ENCODE assay signal across 18 cellular contexts in genomic region chr9:6765396-6765795, GRCh38.
"Had no signal": no experiment of that assay in that cellular context is flagged by ENCODE, and none has a peak within 500 bp of the region (broad histone marks: within the 10 kb centered on the region; RNA-seq: fewer than 3 reads in every experiment).

No MANE protein-coding gene starts in this region.

- H3K4me3 ChIP-seq: hepatocyte, lung, psoas muscle, spleen, suprapubic skin had no signal

- H3K27ac Mint-ChIP-seq: activated T-helper 1 cell treated with anti-CD3 and anti-CD28 coated beads, Interleukin-12 subunit alpha, Interleukin-12 subunit beta, Interleukin-2, Interleukin-4 antibody, amounts not matched to agents 30 ng/mL and 10 ng/mL and 1 ng/mL, durations not matched to agents 14 hours and 24 hours and 36 hours; dendritic cell treated with granulocyte-macrophage colony-stimulating factor and Interleukin-4, amounts not matched to agents 40 ng/mL and 50 ng/mL, for 4 days; effector memory CD8-positive, alpha-beta T cell; nephron; stimulated activated memory B cell treated with anti-CD40 and anti-IgM and Interleukin-4, amounts not matched to agents 10 μg/mL and 1 μg/mL and 100 μg/mL, for 72 hours had no signal

- H3K27me3 ChIP-seq: hepatocyte, spleen, suprapubic skin had no signal

- H3K27me3 Mint-ChIP-seq: activated CD8-positive, alpha-beta T cell treated with anti-CD3 and anti-CD28 coated beads for 36 hours; brain; dendritic cell treated with granulocyte-macrophage colony-stimulating factor and Interleukin-4, amounts not matched to agents 40 ng/mL and 50 ng/mL, for 4 days; effector memory CD8-positive, alpha-beta T cell; stimulated activated memory B cell treated with anti-CD40 and anti-IgM and Interleukin-4, amounts not matched to agents 10 μg/mL and 1 μg/mL and 100 μg/mL, for 72 hours had no signal

- DNase-seq: activated CD8-positive, alpha-beta memory T cell treated with anti-CD3 and anti-CD28 coated beads, Interleukin-2, amount 50 U/mL, for 4 hours; activated CD8-positive, alpha-beta T cell treated with anti-CD3 and anti-CD28 coated beads for 36 hours; activated naive CD4-positive, alpha-beta T cell treated with Interleukin-2 at 50 U/mL for 16 hours; amygdala; effector memory CD8-positive, alpha-beta T cell; left colon; psoas muscle; stimulated activated CD4-positive, alpha-beta T cell treated with anti-CD3 and anti-CD28 coated beads, Interleukin-1b, Interleukin-23, amount 100 ng/mL, for 48 hours had no signal

- H3K9me3 ChIP-seq: spleen, suprapubic skin had no signal

- H3K4me2 ChIP-seq: hepatocyte had no signal

- H3K27ac ChIP-seq: hepatocyte, psoas muscle, spleen, suprapubic skin had no signal

- H3K9me3 Mint-ChIP-seq: nephron had no signal

- H3K4me3 Mint-ChIP-seq: activated CD8-positive, alpha-beta T cell treated with anti-CD3 and anti-CD28 coated beads for 36 hours; activated T-helper 1 cell treated with anti-CD3 and anti-CD28 coated beads, Interleukin-12 subunit alpha, Interleukin-12 subunit beta, Interleukin-2, Interleukin-4 antibody, amounts not matched to agents 30 ng/mL and 10 ng/mL and 1 ng/mL, durations not matched to agents 14 hours and 24 hours and 36 hours; dendritic cell treated with granulocyte-macrophage colony-stimulating factor and Interleukin-4, amounts not matched to agents 40 ng/mL and 50 ng/mL, for 4 days; effector memory CD8-positive, alpha-beta T cell; nephron; stimulated activated memory B cell treated with anti-CD40 and anti-IgM and Interleukin-4, amounts not matched to agents 10 μg/mL and 1 μg/mL and 100 μg/mL, for 72 hours had no signal

- H3K36me3 ChIP-seq: spleen, suprapubic skin had no signal

- H2AFZ ChIP-seq: hepatocyte had no signal

- H3K4me1 Mint-ChIP-seq: nephron had no signal

- ATAC-seq: activated CD8-positive, alpha-beta T cell treated with anti-CD3 and anti-CD28 coated beads for 36 hours; effector memory CD8-positive, alpha-beta T cell; left colon; psoas muscle; sciatic nerve; stimulated activated memory B cell treated with anti-CD40 and anti-IgM and Interleukin-4, amounts not matched to agents 10 μg/mL and 1 μg/mL and 100 μg/mL, for 72 hours had no signal
